Comparison of ENCODE assay signal across 23 cellular contexts in the genomic region with DNA sequence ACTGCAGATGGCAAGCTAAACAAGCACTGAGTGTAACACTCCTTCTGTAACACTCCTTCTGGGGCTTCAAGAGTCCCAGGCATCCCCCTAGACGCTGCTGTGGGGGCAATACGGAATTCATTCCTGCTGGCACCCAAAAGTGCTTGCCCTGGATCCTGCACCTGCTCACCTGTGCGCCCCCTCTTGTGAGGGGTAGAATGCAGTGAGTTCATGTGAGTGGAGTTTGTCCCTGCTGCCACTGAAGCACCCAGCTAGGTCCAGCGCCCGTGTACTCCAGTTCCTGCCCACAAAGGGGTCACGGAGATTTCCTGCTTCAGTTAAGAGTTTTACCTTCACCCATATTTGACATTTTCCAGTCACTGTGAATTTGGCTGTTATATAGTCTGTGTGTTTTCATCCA.
"Had no signal": no experiment of that assay in that cellular context is flagged by ENCODE, and none has a peak within 500 bp of the region (broad histone marks: within the 10 kb centered on the region; RNA-seq: fewer than 3 reads in every experiment).

No MANE protein-coding gene starts in this region.

- H3K27ac ChIP-seq: colonic mucosa, epithelial cell of prostate, esophagus squamous epithelium, gastrocnemius medialis, heart right ventricle, left lung, lower lobe of right lung had no signal

- H3K27me3 ChIP-seq: colonic mucosa, esophagus squamous epithelium, gastrocnemius medialis, heart right ventricle, left lung had no signal

- H3K4me3 ChIP-seq: colonic mucosa, esophagus squamous epithelium, gastrocnemius medialis, heart right ventricle, left lung, lower lobe of right lung, mucosa of descending colon had no signal

- H3K4me3 Mint-ChIP-seq: dendritic cell treated with granulocyte-macrophage colony-stimulating factor and Interleukin-4, amounts not matched to agents 40 ng/mL and 50 ng/mL, for 4 days; effector memory CD8-positive, alpha-beta T cell; endodermal cell; mesothelial cell of epicardium; naive B cell had no signal

- H3K4me1 ChIP-seq: colonic mucosa, esophagus squamous epithelium, gastrocnemius medialis, heart right ventricle, left lung, lower lobe of right lung had no signal

- H3K36me3 Mint-ChIP-seq: mesothelial cell of epicardium had no signal

- H3K4me1 Mint-ChIP-seq: mesothelial cell of epicardium had no signal

- H3K36me3 ChIP-seq: colonic mucosa, esophagus squamous epithelium, gastrocnemius medialis, heart right ventricle, left lung, lower lobe of right lung had no signal

- DNase-seq: colonic mucosa; cortex of kidney; effector CD8-positive, alpha-beta T cell; effector memory CD8-positive, alpha-beta T cell; erythroblast; esophagus squamous epithelium; foreskin melanocyte; gastrocnemius medialis; glutamatergic neuron; head of caudate nucleus; heart right ventricle; hippocampal formation; left cardiac atrium; left lung; left ventricle myocardium superior; lower lobe of right lung; mucosa of descending colon; naive B cell had no signal

- ATAC-seq: effector memory CD8-positive, alpha-beta T cell; esophagus mucosa; gastrocnemius medialis; heart right ventricle; left cardiac atrium; left lung; left ventricle myocardium superior; lower lobe of right lung; mucosa of descending colon had no signal

- H3K27ac Mint-ChIP-seq: dendritic cell treated with granulocyte-macrophage colony-stimulating factor and Interleukin-4, amounts not matched to agents 40 ng/mL and 50 ng/mL, for 4 days; effector memory CD8-positive, alpha-beta T cell; endodermal cell; mesothelial cell of epicardium; naive B cell had no signal

- H3K9me3 Mint-ChIP-seq: effector memory CD8-positive, alpha-beta T cell had no signal
